ENCODE assay signal across 22 cellular contexts in the genomic region with DNA sequence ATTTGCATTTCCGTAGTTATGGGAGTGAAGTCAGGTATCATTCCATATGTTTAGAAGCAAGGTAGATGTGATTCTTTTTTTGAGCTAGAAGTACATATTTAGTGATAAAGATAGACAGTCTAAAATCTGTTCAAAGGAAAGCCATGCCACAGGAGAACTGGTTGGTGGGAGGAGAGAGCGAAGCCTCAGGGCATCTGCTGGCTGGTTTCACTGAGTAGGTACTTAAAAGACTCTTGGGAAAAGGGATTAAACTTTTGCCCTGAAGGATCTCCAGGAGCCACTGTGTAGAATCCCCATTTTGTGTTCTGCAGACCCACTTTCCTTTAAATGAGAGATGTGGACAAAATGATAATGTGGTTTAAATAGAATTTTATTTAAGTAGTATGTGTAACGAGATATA.
DNase-seq lines count a peak whose midpoint lies in the region; TF ChIP-seq lines count a peak whose summit lies in the region.
"Had no signal": no experiment of that assay in that cellular context is flagged by ENCODE, and none has a peak within 500 bp of the region (broad histone marks: within the 10 kb centered on the region; RNA-seq: fewer than 3 reads in every experiment).

No MANE protein-coding gene starts in this region.

- H3K4me1 Mint-ChIP-seq in activated naive CD4-positive, alpha-beta T cell treated with anti-CD3 and anti-CD28 coated beads, Interleukin-2, amount 50 U/mL, for 24 hours: peaks cover 24% of the 10 kb centered on the region
- H3K4me1 Mint-ChIP-seq in activated naive CD4-positive, alpha-beta T cell treated with anti-CD3 and anti-CD28 coated beads for 36 hours (ENCODE audit: low read depth): peaks cover 13% of the 10 kb centered on the region
- no peaks in the 10 kb centered on the region for H3K4me1 Mint-ChIP-seq in type B pancreatic cell (ENCODE audit: unreplicated experiment)

- no peak for DNase-seq in activated naive CD4-positive, alpha-beta T cell treated with anti-CD3 and anti-CD28 coated beads for 36 hours
- DNase-seq in NCI-H524 treated with DMSO at 0.1 percent for 48 hours (lab: John Stamatoyannopoulos, UW): peak; percentile 81
- DNase-seq in ecto neural progenitor cell (ENCODE audit: low spot score): peak; percentile 36
- DNase-seq in type B pancreatic cell (ENCODE audit: extremely low spot score, unreplicated experiment): no peak
- DNase-seq in activated T-cell treated with anti-CD3 and anti-CD28 coated beads, Interleukin-2, amount 50 U/mL, for 48 hours: no peak
- DNase-seq in stimulated activated CD4-positive, alpha-beta T cell treated with anti-CD3 and anti-CD28 coated beads, Interleukin-12 subunit alpha, Interleukin-12 subunit beta, amount 100 ng/mL, for 4 hours: no peak
- no peak for DNase-seq in NCI-H187 (lab: John Stamatoyannopoulos, UW)
- DNase-seq: CD4-positive, alpha-beta T cell; GM23248; H9; HFFc6; IMR-90; KG1; MG63; NCI-H1105 treated with DMSO at 0.1 percent for 48 hours; NCI-H146; NCI-H2029; NCI-H2227 treated with DMSO at 0.1 percent for 48 hours; NCI-H748 treated with DMSO at 0.1 percent for 48 hours; NK-92 treated with Interleukin-12 subunit alpha and Interleukin-12 subunit beta, amount 100 ng/mL, for 24 hours; PC-3 had no signal

- H3K36me3 Mint-ChIP-seq in activated naive CD4-positive, alpha-beta T cell treated with anti-CD3 and anti-CD28 coated beads, Interleukin-2, amount 50 U/mL, for 24 hours: no peaks in the 10 kb centered on the region
- H3K36me3 Mint-ChIP-seq in activated naive CD4-positive, alpha-beta T cell treated with anti-CD3 and anti-CD28 coated beads for 36 hours (ENCODE audit: low read depth): no peaks in the 10 kb centered on the region
- H3K36me3 Mint-ChIP-seq in type B pancreatic cell: peaks cover 11% of the 10 kb centered on the region

- H3K4me3 Mint-ChIP-seq in activated naive CD4-positive, alpha-beta T cell treated with anti-CD3 and anti-CD28 coated beads, Interleukin-2, amount 50 U/mL, for 24 hours: peak overlapping the region; percentile 3
- H3K4me3 Mint-ChIP-seq in activated naive CD4-positive, alpha-beta T cell treated with anti-CD3 and anti-CD28 coated beads for 36 hours: no peak overlapping the region
- H3K4me3 Mint-ChIP-seq in type B pancreatic cell: no peak overlapping the region
- H3K4me3 Mint-ChIP-seq: CD4-positive, alpha-beta T cell; H9; HFFc6 had no signal

- CTCF ChIA-PET in activated naive CD4-positive, alpha-beta T cell treated with anti-CD3 and anti-CD28 coated beads for 36 hours (lab: Charles Lee): interaction anchor here (2.3 kb wide), 1 partner anchor 244 kb away, joined by 9 read pairs; no protein-coding TSS in a partner anchor

- intact Hi-C loops in activated naive CD4-positive, alpha-beta T cell treated with anti-CD3 and anti-CD28 coated beads for 36 hours (cut with micrococcal nuclease): loop anchor here (2.0 kb wide), 1 partner anchor 119 kb away; no protein-coding TSS in a partner anchor

- no peaks in the 10 kb centered on the region for H3K27me3 Mint-ChIP-seq in activated naive CD4-positive, alpha-beta T cell treated with anti-CD3 and anti-CD28 coated beads, Interleukin-2, amount 50 U/mL, for 24 hours
- H3K27me3 Mint-ChIP-seq in activated naive CD4-positive, alpha-beta T cell treated with anti-CD3 and anti-CD28 coated beads for 36 hours (ENCODE audit: low read depth): no peaks in the 10 kb centered on the region
- H3K27me3 Mint-ChIP-seq in type B pancreatic cell: no peaks in the 10 kb centered on the region

- no peak overlapping the region for H3K27ac Mint-ChIP-seq in activated naive CD4-positive, alpha-beta T cell treated with anti-CD3 and anti-CD28 coated beads, Interleukin-2, amount 50 U/mL, for 24 hours
- H3K27ac Mint-ChIP-seq in activated naive CD4-positive, alpha-beta T cell treated with anti-CD3 and anti-CD28 coated beads for 36 hours: no peak overlapping the region
- peak overlapping the region; percentile 63 for H3K27ac Mint-ChIP-seq in type B pancreatic cell
- H3K27ac Mint-ChIP-seq: CD4-positive, alpha-beta T cell; HFFc6 had no signal

- no peak for TF ChIP-seq CTCF in type B pancreatic cell (conservative IDR thresholded peaks at IDR 0.05)

- no peaks in the 10 kb centered on the region for H3K9me3 Mint-ChIP-seq in activated naive CD4-positive, alpha-beta T cell treated with anti-CD3 and anti-CD28 coated beads, Interleukin-2, amount 50 U/mL, for 24 hours
- no peaks in the 10 kb centered on the region for H3K9me3 Mint-ChIP-seq in activated naive CD4-positive, alpha-beta T cell treated with anti-CD3 and anti-CD28 coated beads for 36 hours
- peaks cover 8% of the 10 kb centered on the region for H3K9me3 Mint-ChIP-seq in type B pancreatic cell
- H3K9me3 Mint-ChIP-seq: CD4-positive, alpha-beta T cell; HFFc6 had no signal

Comparison
In these comparisons a context has a peak if more than half of its experiments do, and no peak if none do; other contexts are left out.
1. DNase-seq: peak in NCI-H524 treated with DMSO at 0.1 percent for 48 hours (single experiment) and ecto neural progenitor cell (single experiment); none in activated naive CD4-positive, alpha-beta T cell treated with anti-CD3 and anti-CD28 coated beads for 36 hours (single experiment), type B pancreatic cell (single experiment), activated T-cell treated with anti-CD3 and anti-CD28 coated beads, Interleukin-2, amount 50 U/mL, for 48 hours (0 of 2), stimulated activated CD4-positive, alpha-beta T cell treated with anti-CD3 and anti-CD28 coated beads, Interleukin-12 subunit alpha, Interleukin-12 subunit beta, amount 100 ng/mL, for 4 hours (single experiment) and NCI-H187 (0 of 2).